In genomic region chrX:153642655-153643430, GRCh38 we compare ENCODE assay signal across 1 cellular context.
TF ChIP-seq lines count a peak whose summit lies in the region.

No MANE protein-coding gene starts in this region.

TF ChIP-seq in K562, 482 proteins besides CTCF, POLR2A, EP300 and RAD21 (continued from another document):
- TF ChIP-seq, protein P1, sequence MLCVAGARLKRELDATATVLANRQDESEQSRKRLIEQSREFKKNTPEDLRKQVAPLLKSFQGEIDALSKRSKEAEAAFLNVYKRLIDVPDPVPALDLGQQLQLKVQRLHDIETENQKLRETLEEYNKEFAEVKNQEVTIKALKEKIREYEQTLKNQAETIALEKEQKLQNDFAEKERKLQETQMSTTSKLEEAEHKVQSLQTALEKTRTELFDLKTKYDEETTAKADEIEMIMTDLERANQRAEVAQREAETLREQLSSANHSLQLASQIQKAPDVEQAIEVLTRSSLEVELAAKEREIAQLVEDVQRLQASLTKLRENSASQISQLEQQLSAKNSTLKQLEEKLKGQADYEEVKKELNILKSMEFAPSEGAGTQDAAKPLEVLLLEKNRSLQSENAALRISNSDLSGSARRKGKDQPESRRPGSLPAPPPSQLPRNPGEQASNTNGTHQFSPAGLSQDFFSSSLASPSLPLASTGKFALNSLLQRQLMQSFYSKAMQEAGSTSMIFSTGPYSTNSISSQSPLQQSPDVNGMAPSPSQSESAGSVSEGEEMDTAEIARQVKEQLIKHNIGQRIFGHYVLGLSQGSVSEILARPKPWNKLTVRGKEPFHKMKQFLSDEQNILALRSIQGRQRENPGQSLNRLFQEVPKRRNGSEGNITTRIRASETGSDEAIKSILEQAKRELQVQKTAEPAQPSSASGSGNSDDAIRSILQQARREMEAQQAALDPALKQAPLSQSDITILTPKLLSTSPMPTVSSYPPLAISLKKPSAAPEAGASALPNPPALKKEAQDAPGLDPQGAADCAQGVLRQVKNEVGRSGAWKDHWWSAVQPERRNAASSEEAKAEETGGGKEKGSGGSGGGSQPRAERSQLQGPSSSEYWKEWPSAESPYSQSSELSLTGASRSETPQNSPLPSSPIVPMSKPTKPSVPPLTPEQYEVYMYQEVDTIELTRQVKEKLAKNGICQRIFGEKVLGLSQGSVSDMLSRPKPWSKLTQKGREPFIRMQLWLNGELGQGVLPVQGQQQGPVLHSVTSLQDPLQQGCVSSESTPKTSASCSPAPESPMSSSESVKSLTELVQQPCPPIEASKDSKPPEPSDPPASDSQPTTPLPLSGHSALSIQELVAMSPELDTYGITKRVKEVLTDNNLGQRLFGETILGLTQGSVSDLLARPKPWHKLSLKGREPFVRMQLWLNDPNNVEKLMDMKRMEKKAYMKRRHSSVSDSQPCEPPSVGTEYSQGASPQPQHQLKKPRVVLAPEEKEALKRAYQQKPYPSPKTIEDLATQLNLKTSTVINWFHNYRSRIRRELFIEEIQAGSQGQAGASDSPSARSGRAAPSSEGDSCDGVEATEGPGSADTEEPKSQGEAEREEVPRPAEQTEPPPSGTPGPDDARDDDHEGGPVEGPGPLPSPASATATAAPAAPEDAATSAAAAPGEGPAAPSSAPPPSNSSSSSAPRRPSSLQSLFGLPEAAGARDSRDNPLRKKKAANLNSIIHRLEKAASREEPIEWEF (CRISPR knock-in tag; IDR thresholded peaks at IDR 0.05): no peak
- TF ChIP-seq EGR1 (conservative IDR thresholded peaks at IDR 0.05) (0 out of 2 replicates have a peak, but pooled peaks have one; percentile 14), MITF (IDR thresholded peaks at IDR 0.05) (no peak), CTBP1 (IDR thresholded peaks at IDR 0.05; ENCODE audit: borderline replicate concordance) (no peak), TSC22D4 (tag; IDR thresholded peaks at IDR 0.05) (no peak)
TF ChIP-seq in K562: peak in this region for 3.
